9 cellular contexts compared by ENCODE assay signal in genomic region chr9:37784291-37784639, GRCh38. TPM values are rescaled to one million over a fixed set of nuclear protein-coding genes. Genes with fewer than 3 reads are reported as not detected.
A peak's percentile ranks its signal among the peaks of the same experiment; 100 is the strongest.
DNase-seq lines count a peak whose midpoint lies in the region; ATAC-seq, FAIRE-seq and TF ChIP-seq lines count a peak whose summit lies in the region.
"Had no signal": no experiment of that assay in that cellular context is flagged by ENCODE, and none has a peak within 500 bp of the region (broad histone marks: within the 10 kb centered on the region; RNA-seq: fewer than 3 reads in every experiment).

No MANE protein-coding gene starts in this region.

- peaks cover 33% of the 10 kb centered on the region for H3K79me2 ChIP-seq in HepG2 (ENCODE audit: insufficient read depth, low read length)

- H4K20me1 ChIP-seq in HepG2 (ENCODE audit: insufficient read depth, low read length) = peaks cover 3% of the 10 kb centered on the region; the same call in 1 of the 2 replicates

- TF ChIP-seq RAD21 in HepG2 (CRISPR knock-in tag; IDR thresholded peaks at IDR 0.05) = no peak

- intact Hi-C loops in HepG2 (cut with micrococcal nuclease; ENCODE audit: unreplicated experiment) (loop anchor here (10.0 kb wide), 1 partner anchor 299 kb away; the partner anchor contains the start of gene POLR1E), upper lobe of right lung (cut with DNase I) (no loop called here), head of caudate nucleus (cut with DNase I) (loop anchor here (10.0 kb wide), 1 partner anchor 189 kb away; the partner anchor contains the start of gene TOMM5)

- no peak for TF ChIP-seq POLR2A in HepG2 (IDR thresholded peaks at IDR 0.05; ENCODE audit: insufficient read depth in 1 of 2, low read depth in 2 of 2, low read length in 2 of 2)

- ATAC-seq in HepG2 (no peak), upper lobe of right lung (no peak)

- H3K4me3 ChIP-seq in adipocyte (ENCODE audit: low read length) = peak overlapping the region; percentile 95
- peak overlapping the region; percentile 81 to 95 (median 95) for H3K4me3 ChIP-seq in HepG2 (replicated peaks in 1 of 3; ENCODE audit: insufficient read depth in 1 of 3, low read depth in 2 of 3, low read length in 3 of 3)
- H3K4me3 ChIP-seq in upper lobe of right lung = peak overlapping the region; percentile 99

- no peak for FAIRE-seq in HepG2 (lab: Jason Lieb, UNC)
- no peak for FAIRE-seq in GM19239 (lab: Jason Lieb, UNC)
- FAIRE-seq: colon had no signal

- CTCF ChIA-PET in HepG2 (lab: Yijun Ruan, JAX; ENCODE audit: low intra/inter-chr PET ratio, low total read pairs) = no interaction called here

- TF ChIP-seq CTCF in HepG2 (CRISPR knock-in tag; IDR thresholded peaks at IDR 0.05) = no peak
- no peak for TF ChIP-seq CTCF in upper lobe of right lung (IDR thresholded peaks at IDR 0.05)

- peak overlapping the region; percentile 97 for H3K4me3 Mint-ChIP-seq in activated naive CD4-positive, alpha-beta T cell treated with anti-CD3 and anti-CD28 coated beads, Interleukin-2, amount 50 U/mL, for 24 hours

- TSS peak; percentile 45 for BruUV-seq in HepG2 (replicated peaks; lab: Mats Ljungman, UMichigan)

- POLR2A ChIA-PET in HepG2 (lab: Yijun Ruan, JAX) = interaction anchor here (1.0 to 2.0 kb wide), 6 partner anchors 13 to 298 kb away, joined by 4 to 29 read pairs (median 6); partner anchors contain the start of genes DCAF10, POLR1E and TRMT10B

- no peaks in the 10 kb centered on the region for H3K9me3 Mint-ChIP-seq in activated naive CD4-positive, alpha-beta T cell treated with anti-CD3 and anti-CD28 coated beads, Interleukin-2, amount 50 U/mL, for 24 hours

- H3K4me2 ChIP-seq in HepG2 (ENCODE audit: low read depth, low read length) = peak overlapping the region; percentile 84

- H3K4me1 Mint-ChIP-seq in activated naive CD4-positive, alpha-beta T cell treated with anti-CD3 and anti-CD28 coated beads, Interleukin-2, amount 50 U/mL, for 24 hours = peaks cover 42% of the 10 kb centered on the region

- H3K4me1 ChIP-seq in adipocyte (ENCODE audit: control insufficient read depth, insufficient read depth, low read length) (peaks cover 22% of the 10 kb centered on the region), HepG2 (ENCODE audit: insufficient read depth, low read length) (peaks cover 40% of the 10 kb centered on the region), upper lobe of right lung (peaks cover 16% of the 10 kb centered on the region)

- WGBS in HepG2 (ENCODE audit: low lambda C conversion rate) = 0% methylated on average over 6 of the region's 6 CpGs

- H2AFZ ChIP-seq in HepG2 (ENCODE audit: low read length) = no peak overlapping the region

- H3K27me3 Mint-ChIP-seq in activated naive CD4-positive, alpha-beta T cell treated with anti-CD3 and anti-CD28 coated beads, Interleukin-2, amount 50 U/mL, for 24 hours = no peaks in the 10 kb centered on the region

- H3K27ac ChIP-seq in HepG2 (ENCODE audit: extremely low read length, insufficient read depth, low read length) (peak overlapping the region; percentile 87), upper lobe of right lung (peak overlapping the region; percentile 88)

- H3K9ac ChIP-seq in adipocyte (ENCODE audit: low read length) (peak overlapping the region; percentile 95), HepG2 (ENCODE audit: insufficient read depth, low read depth, low read length) (peak overlapping the region; percentile 91)

- H3K36me3 ChIP-seq in adipocyte (ENCODE audit: control insufficient read depth, insufficient read depth, low read length, severe bottlenecking) (peaks cover 40% of the 10 kb centered on the region), HepG2 (replicated peaks in 1 of 2; ENCODE audit: control insufficient read depth in 1 of 2, insufficient read depth in 2 of 2, low read length in 2 of 2) (peaks cover 6 to 40% of the 10 kb centered on the region in 2 experiments; a peak in 4 of 5 replicates), upper lobe of right lung (peaks cover 45% of the 10 kb centered on the region)

- peak overlapping the region; percentile 97 for H3K27ac Mint-ChIP-seq in activated naive CD4-positive, alpha-beta T cell treated with anti-CD3 and anti-CD28 coated beads, Interleukin-2, amount 50 U/mL, for 24 hours

- DNase-seq in activated naive CD4-positive, alpha-beta T cell (lab: John Stamatoyannopoulos, UW) = no peak
- DNase-seq in adipocyte (ENCODE audit: low read depth) (peak; percentile 49), HepG2 (ENCODE audit: low spot score) (no peak), upper lobe of right lung (no peak), activated gamma-delta T cell (lab: John Stamatoyannopoulos, UW) (no peak), head of caudate nucleus (no peak), GM19239 (ENCODE audit: insufficient read length, low spot score) (no peak)

- peaks cover 10% of the 10 kb centered on the region for H3K36me3 Mint-ChIP-seq in activated naive CD4-positive, alpha-beta T cell treated with anti-CD3 and anti-CD28 coated beads, Interleukin-2, amount 50 U/mL, for 24 hours

- in situ Hi-C loops in HepG2 (cut with HindIII; ENCODE audit: extremely low pct_ligation_motif_present, low pct_unique_long_range_greater_than_20kb) = no loop called here

- TF ChIP-seq EP300 in HepG2 (IDR thresholded peaks at IDR 0.05; ENCODE audit: low read depth in 2 of 2, low read length in 2 of 2) (no peak), HepG2 (CRISPR knock-in tag; IDR thresholded peaks at IDR 0.05; ENCODE audit: borderline replicate concordance) (no peak)

- H3K9me3 ChIP-seq in adipocyte (ENCODE audit: control insufficient read depth, low read length) (no peaks in the 10 kb centered on the region), HepG2 (ENCODE audit: low read length) (no peaks in the 10 kb centered on the region), upper lobe of right lung (no peaks in the 10 kb centered on the region)

- H3K27me3 ChIP-seq in adipocyte (replicated peaks; ENCODE audit: control insufficient read depth, insufficient read depth, low read length) (no peaks in the 10 kb centered on the region), HepG2 (ENCODE audit: control insufficient read depth in 1 of 2, insufficient read depth in 2 of 2, low read length in 2 of 2) (no peaks in the 10 kb centered on the region), upper lobe of right lung (no peaks in the 10 kb centered on the region)

RNA-seq across cellular contexts. Expression of gene EXOSC3, which starts 0.6 kb away (rescaled TPM):
- total RNA-seq in HepG2 (2016; rRNA removed; fragmentation: Illumina TruSeq; extraction: Trizol) (68.7 and 98.1 TPM in 2 replicates), upper lobe of right lung (23.7 TPM)
- 16.9 and 18.1 TPM in 2 replicates for total RNA-seq in HepG2 (2016; cell fraction: cytosol; rRNA removed; fragmentation: Illumina TruSeq; extraction: Trizol; ENCODE audit: low read depth)
- total RNA-seq in HepG2 (2016; cell fraction: insoluble cytoplasmic fraction; rRNA removed; fragmentation: Illumina TruSeq; extraction: Trizol) = 74.8 and 108 TPM in 2 replicates
- total RNA-seq in HepG2 (2016; cell fraction: membrane; rRNA removed; fragmentation: Illumina TruSeq; extraction: Trizol) = 26.9 and 30.0 TPM in 2 replicates
- 36.8 and 38.1 TPM in 2 replicates for total RNA-seq in HepG2 (2016; cell fraction: nucleus; rRNA removed; fragmentation: Illumina TruSeq; extraction: Trizol)
- polyA plus RNA-seq in HepG2 (2011; rRNA removed) = 12.0 and 17.5 TPM in 2 replicates
- polyA plus RNA-seq in HepG2 (2011; cell fraction: cytosol; rRNA removed) = 17.7 and 19.6 TPM in 2 replicates
- polyA plus RNA-seq in HepG2 (2011; cell fraction: nucleus; rRNA removed) = 19.9 and 35.1 TPM in 2 replicates
- 20.1 and 33.0 TPM in 2 replicates for polyA plus RNA-seq in HepG2 (2012)
- polyA plus RNA-seq in HepG2 (2016; cell fraction: cytosol; fragmentation: Illumina TruSeq; extraction: Trizol; ENCODE audit: low read depth) = 18.6 and 21.1 TPM in 2 replicates
- polyA plus RNA-seq in HepG2 (2016; cell fraction: insoluble cytoplasmic fraction; fragmentation: Illumina TruSeq; extraction: Trizol; ENCODE audit: low read depth) = 115 and 129 TPM in 2 replicates
- polyA plus RNA-seq in HepG2 (2016; cell fraction: membrane; fragmentation: Illumina TruSeq; extraction: Trizol; ENCODE audit: low read depth) = 21.5 and 24.3 TPM in 2 replicates
- 42.9 and 51.0 TPM in 2 replicates for polyA plus RNA-seq in HepG2 (2016; cell fraction: nucleus; fragmentation: Illumina TruSeq; extraction: Trizol; ENCODE audit: insufficient read depth, low read depth)
- 22.5 and 25.4 TPM in 2 replicates for polyA minus RNA-seq in HepG2 (2011; rRNA and poly(A)+ RNA removed; ENCODE audit: low replicate concordance)
- 18.1 and 24.0 TPM in 2 replicates for polyA minus RNA-seq in HepG2 (2011; cell fraction: cytosol; rRNA and poly(A)+ RNA removed)
- 78.7 and 105 TPM in 2 replicates for polyA minus RNA-seq in HepG2 (2011; cell fraction: nucleus; rRNA and poly(A)+ RNA removed)

RNA-seq across cellular contexts. Expression of gene DCAF10, which starts 16.3 kb away (rescaled TPM):
- total RNA-seq in HepG2 (2016; rRNA removed; fragmentation: Illumina TruSeq; extraction: Trizol) (9.2 and 13.5 TPM in 2 replicates), upper lobe of right lung (25.2 TPM)
- total RNA-seq in HepG2 (2016; cell fraction: cytosol; rRNA removed; fragmentation: Illumina TruSeq; extraction: Trizol; ENCODE audit: low read depth) = 6.0 and 8.2 TPM in 2 replicates
- 10.4 and 11.0 TPM in 2 replicates for total RNA-seq in HepG2 (2016; cell fraction: insoluble cytoplasmic fraction; rRNA removed; fragmentation: Illumina TruSeq; extraction: Trizol)
- 16.1 and 19.8 TPM in 2 replicates for total RNA-seq in HepG2 (2016; cell fraction: membrane; rRNA removed; fragmentation: Illumina TruSeq; extraction: Trizol)
- 7.2 and 8.2 TPM in 2 replicates for total RNA-seq in HepG2 (2016; cell fraction: nucleus; rRNA removed; fragmentation: Illumina TruSeq; extraction: Trizol)
- 20.2 and 20.3 TPM in 2 replicates for polyA plus RNA-seq in HepG2 (2011; rRNA removed)
- 11.6 and 13.6 TPM in 2 replicates for polyA plus RNA-seq in HepG2 (2011; cell fraction: cytosol; rRNA removed)
- polyA plus RNA-seq in HepG2 (2011; cell fraction: nucleus; rRNA removed) = 6.9 and 9.9 TPM in 2 replicates
- polyA plus RNA-seq in HepG2 (2012) = 15.4 and 17.6 TPM in 2 replicates
- polyA plus RNA-seq in HepG2 (2016; cell fraction: cytosol; fragmentation: Illumina TruSeq; extraction: Trizol; ENCODE audit: low read depth) = 9.8 and 10.5 TPM in 2 replicates
- 11.4 and 13.3 TPM in 2 replicates for polyA plus RNA-seq in HepG2 (2016; cell fraction: insoluble cytoplasmic fraction; fragmentation: Illumina TruSeq; extraction: Trizol; ENCODE audit: low read depth)
- polyA plus RNA-seq in HepG2 (2016; cell fraction: membrane; fragmentation: Illumina TruSeq; extraction: Trizol; ENCODE audit: low read depth) = 15.7 and 16.5 TPM in 2 replicates
- polyA plus RNA-seq in HepG2 (2016; cell fraction: nucleus; fragmentation: Illumina TruSeq; extraction: Trizol; ENCODE audit: insufficient read depth, low read depth) = 8.7 and 9.6 TPM in 2 replicates
- 36.6 and 47.8 TPM in 2 replicates for polyA minus RNA-seq in HepG2 (2011; rRNA and poly(A)+ RNA removed; ENCODE audit: low replicate concordance)
- 16.3 and 18.7 TPM in 2 replicates for polyA minus RNA-seq in HepG2 (2011; cell fraction: cytosol; rRNA and poly(A)+ RNA removed)
- polyA minus RNA-seq in HepG2 (2011; cell fraction: nucleus; rRNA and poly(A)+ RNA removed) = 19.4 and 21.5 TPM in 2 replicates

RNA-seq across cellular contexts. Expression of gene TRMT10B, which starts 30.7 kb away (rescaled TPM):
- total RNA-seq in HepG2 (2016; rRNA removed; fragmentation: Illumina TruSeq; extraction: Trizol) (3.1 and 3.3 TPM in 2 replicates), upper lobe of right lung (11.8 TPM)
- 3.1 and 3.5 TPM in 2 replicates for total RNA-seq in HepG2 (2016; cell fraction: cytosol; rRNA removed; fragmentation: Illumina TruSeq; extraction: Trizol; ENCODE audit: low read depth)
- 2.8 and 2.9 TPM in 2 replicates for total RNA-seq in HepG2 (2016; cell fraction: insoluble cytoplasmic fraction; rRNA removed; fragmentation: Illumina TruSeq; extraction: Trizol)
- 2.1 and 2.3 TPM in 2 replicates for total RNA-seq in HepG2 (2016; cell fraction: membrane; rRNA removed; fragmentation: Illumina TruSeq; extraction: Trizol)
- total RNA-seq in HepG2 (2016; cell fraction: nucleus; rRNA removed; fragmentation: Illumina TruSeq; extraction: Trizol) = 3.1 and 4.0 TPM in 2 replicates
- polyA plus RNA-seq in HepG2 (2011; rRNA removed) = 3.9 TPM in 2 replicates
- polyA plus RNA-seq in HepG2 (2011; cell fraction: cytosol; rRNA removed) = 1.6 and 2.4 TPM in 2 replicates
- polyA plus RNA-seq in HepG2 (2011; cell fraction: nucleus; rRNA removed) = 3.8 and 5.7 TPM in 2 replicates
- 3.7 and 4.8 TPM in 2 replicates for polyA plus RNA-seq in HepG2 (2012)
- 1.0 and 1.2 TPM in 2 replicates for polyA plus RNA-seq in HepG2 (2016; cell fraction: cytosol; fragmentation: Illumina TruSeq; extraction: Trizol; ENCODE audit: low read depth)
- polyA plus RNA-seq in HepG2 (2016; cell fraction: insoluble cytoplasmic fraction; fragmentation: Illumina TruSeq; extraction: Trizol; ENCODE audit: low read depth) = 4.5 TPM in 2 replicates
- 1.7 and 1.9 TPM in 2 replicates for polyA plus RNA-seq in HepG2 (2016; cell fraction: membrane; fragmentation: Illumina TruSeq; extraction: Trizol; ENCODE audit: low read depth)
- polyA plus RNA-seq in HepG2 (2016; cell fraction: nucleus; fragmentation: Illumina TruSeq; extraction: Trizol; ENCODE audit: insufficient read depth, low read depth) = 7.2 and 8.2 TPM in 2 replicates
- polyA minus RNA-seq in HepG2 (2011; rRNA and poly(A)+ RNA removed; ENCODE audit: low replicate concordance) = 2.0 and 3.6 TPM in 2 replicates
- 1.7 and 2.2 TPM in 2 replicates for polyA minus RNA-seq in HepG2 (2011; cell fraction: cytosol; rRNA and poly(A)+ RNA removed)
- polyA minus RNA-seq in HepG2 (2011; cell fraction: nucleus; rRNA and poly(A)+ RNA removed) = 7.2 and 10.3 TPM in 2 replicates
